Comparison of ENCODE assay signal across 1 cellular context in the genomic region with DNA sequence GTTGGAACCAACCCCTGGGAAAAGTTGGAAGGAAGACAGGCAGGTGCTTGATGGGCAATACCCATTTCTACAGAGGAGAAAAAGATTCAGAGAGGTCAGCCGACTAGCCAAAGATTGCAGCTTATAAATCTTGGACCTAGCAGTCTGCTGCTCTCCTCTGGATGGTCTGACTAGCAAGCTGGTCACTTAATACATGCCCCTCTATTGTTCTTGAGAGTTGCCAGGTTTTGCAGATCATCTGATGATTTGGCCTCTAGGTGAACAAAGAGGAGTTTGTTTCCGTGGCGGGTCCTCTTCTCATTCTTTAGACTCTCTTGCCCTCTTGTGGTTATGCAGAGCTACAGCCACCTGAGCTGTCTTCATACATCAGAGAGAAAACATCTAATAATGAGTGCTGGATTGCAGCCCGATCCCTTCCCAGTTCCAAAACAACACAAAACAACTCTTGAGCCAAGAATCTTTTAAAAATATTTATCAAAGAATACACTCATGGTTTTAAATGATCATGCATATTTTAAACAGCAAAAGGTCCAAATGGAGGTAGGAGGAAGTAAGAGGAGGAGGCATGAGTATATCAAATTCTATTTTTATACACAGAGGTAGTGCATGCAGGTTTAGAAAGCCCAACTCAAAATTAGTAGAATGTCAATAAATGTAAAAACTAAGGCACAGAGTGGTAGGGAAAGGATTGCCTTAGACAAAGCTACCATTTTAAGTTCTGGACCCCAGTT.
TF ChIP-seq lines count a peak whose summit lies in the region.

No MANE protein-coding gene starts in this region.

TF ChIP-seq in liver, 16 proteins besides CTCF, POLR2A, EP300 and RAD21 (continued from another document):
- no peak for TF ChIP-seq HNF4A (conservative IDR thresholded peaks at IDR 0.05)
- TF ChIP-seq RXRA (IDR thresholded peaks at IDR 0.05): no peak
- TF ChIP-seq FOXA1 (IDR thresholded peaks at IDR 0.05): no peak
- TF ChIP-seq SP1 (IDR thresholded peaks at IDR 0.05): no peak
- no peak for TF ChIP-seq NR2F2 (IDR thresholded peaks at IDR 0.05)
- TF ChIP-seq, protein P1, sequence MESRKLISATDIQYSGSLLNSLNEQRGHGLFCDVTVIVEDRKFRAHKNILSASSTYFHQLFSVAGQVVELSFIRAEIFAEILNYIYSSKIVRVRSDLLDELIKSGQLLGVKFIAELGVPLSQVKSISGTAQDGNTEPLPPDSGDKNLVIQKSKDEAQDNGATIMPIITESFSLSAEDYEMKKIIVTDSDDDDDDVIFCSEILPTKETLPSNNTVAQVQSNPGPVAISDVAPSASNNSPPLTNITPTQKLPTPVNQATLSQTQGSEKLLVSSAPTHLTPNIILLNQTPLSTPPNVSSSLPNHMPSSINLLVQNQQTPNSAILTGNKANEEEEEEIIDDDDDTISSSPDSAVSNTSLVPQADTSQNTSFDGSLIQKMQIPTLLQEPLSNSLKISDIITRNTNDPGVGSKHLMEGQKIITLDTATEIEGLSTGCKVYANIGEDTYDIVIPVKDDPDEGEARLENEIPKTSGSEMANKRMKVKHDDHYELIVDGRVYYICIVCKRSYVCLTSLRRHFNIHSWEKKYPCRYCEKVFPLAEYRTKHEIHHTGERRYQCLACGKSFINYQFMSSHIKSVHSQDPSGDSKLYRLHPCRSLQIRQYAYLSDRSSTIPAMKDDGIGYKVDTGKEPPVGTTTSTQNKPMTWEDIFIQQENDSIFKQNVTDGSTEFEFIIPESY (IDR thresholded peaks at IDR 0.05): no peak
- TF ChIP-seq, protein P2, sequence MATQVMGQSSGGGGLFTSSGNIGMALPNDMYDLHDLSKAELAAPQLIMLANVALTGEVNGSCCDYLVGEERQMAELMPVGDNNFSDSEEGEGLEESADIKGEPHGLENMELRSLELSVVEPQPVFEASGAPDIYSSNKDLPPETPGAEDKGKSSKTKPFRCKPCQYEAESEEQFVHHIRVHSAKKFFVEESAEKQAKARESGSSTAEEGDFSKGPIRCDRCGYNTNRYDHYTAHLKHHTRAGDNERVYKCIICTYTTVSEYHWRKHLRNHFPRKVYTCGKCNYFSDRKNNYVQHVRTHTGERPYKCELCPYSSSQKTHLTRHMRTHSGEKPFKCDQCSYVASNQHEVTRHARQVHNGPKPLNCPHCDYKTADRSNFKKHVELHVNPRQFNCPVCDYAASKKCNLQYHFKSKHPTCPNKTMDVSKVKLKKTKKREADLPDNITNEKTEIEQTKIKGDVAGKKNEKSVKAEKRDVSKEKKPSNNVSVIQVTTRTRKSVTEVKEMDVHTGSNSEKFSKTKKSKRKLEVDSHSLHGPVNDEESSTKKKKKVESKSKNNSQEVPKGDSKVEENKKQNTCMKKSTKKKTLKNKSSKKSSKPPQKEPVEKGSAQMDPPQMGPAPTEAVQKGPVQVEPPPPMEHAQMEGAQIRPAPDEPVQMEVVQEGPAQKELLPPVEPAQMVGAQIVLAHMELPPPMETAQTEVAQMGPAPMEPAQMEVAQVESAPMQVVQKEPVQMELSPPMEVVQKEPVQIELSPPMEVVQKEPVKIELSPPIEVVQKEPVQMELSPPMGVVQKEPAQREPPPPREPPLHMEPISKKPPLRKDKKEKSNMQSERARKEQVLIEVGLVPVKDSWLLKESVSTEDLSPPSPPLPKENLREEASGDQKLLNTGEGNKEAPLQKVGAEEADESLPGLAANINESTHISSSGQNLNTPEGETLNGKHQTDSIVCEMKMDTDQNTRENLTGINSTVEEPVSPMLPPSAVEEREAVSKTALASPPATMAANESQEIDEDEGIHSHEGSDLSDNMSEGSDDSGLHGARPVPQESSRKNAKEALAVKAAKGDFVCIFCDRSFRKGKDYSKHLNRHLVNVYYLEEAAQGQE (IDR thresholded peaks at IDR 0.05): no peak
- no peak for TF ChIP-seq EGR1 (IDR thresholded peaks at IDR 0.05; ENCODE audit: low read depth in 2 of 2)
- TF ChIP-seq, protein P3, sequence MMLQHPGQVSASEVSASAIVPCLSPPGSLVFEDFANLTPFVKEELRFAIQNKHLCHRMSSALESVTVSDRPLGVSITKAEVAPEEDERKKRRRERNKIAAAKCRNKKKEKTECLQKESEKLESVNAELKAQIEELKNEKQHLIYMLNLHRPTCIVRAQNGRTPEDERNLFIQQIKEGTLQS (IDR thresholded peaks at IDR 0.05): no peak
- no peak for TF ChIP-seq YY1 (IDR thresholded peaks at IDR 0.05)
- TF ChIP-seq, protein P4, sequence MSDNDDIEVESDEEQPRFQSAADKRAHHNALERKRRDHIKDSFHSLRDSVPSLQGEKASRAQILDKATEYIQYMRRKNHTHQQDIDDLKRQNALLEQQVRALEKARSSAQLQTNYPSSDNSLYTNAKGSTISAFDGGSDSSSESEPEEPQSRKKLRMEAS (IDR thresholded peaks at IDR 0.05): no peak
- TF ChIP-seq GABPA (IDR thresholded peaks at IDR 0.05 in 1 of 2, conservative IDR thresholded peaks at IDR 0.05 in 1 of 2): no peak
- TF ChIP-seq HNF4G (IDR thresholded peaks at IDR 0.05): no peak
- TF ChIP-seq JUND (IDR thresholded peaks at IDR 0.05): no peak
